Comparison of ENCODE assay signal across 8 cellular contexts in genomic region chr20:23350007-23350854, GRCh38. TPM values are rescaled to one million over a fixed set of nuclear protein-coding genes. Genes with fewer than 3 reads are reported as not detected.
DNase-seq lines count a peak whose midpoint lies in the region; ATAC-seq and TF ChIP-seq lines count a peak whose summit lies in the region.

TSS of gene NXT1 (plus strand) at chr20:23350791. CDS start at chr20:23354042, 3,251 bp downstream.

- intact Hi-C loops in heart right ventricle (cut with DNase I) = loop anchor here in 4 of 10 donors (5.0 to 10.0 kb wide), 5 partner anchors 185 to 1705 kb away; partner anchors contain the start of genes CST3 (in 2 of the 4), ACSS1 (in 1 of the 4), CST9 (in 1 of the 4) and THBD (in 1 of the 4)
- intact Hi-C loops in posterior vena cava (cut with DNase I) = loop anchor here in 1 of 2 donors (10.0 kb wide), 1 partner anchor 285 kb away; the partner anchor contains the start of gene CST3
- intact Hi-C loops in upper lobe of right lung (cut with DNase I) = no loop called here

- H3K27me3 Mint-ChIP-seq in T-helper 1 cell treated with Interleukin-12 subunit alpha and Interleukin-12 subunit beta and Interleukin-4 antibody, amounts not matched to agents 30 μg/mL and 1 μg/mL, for 36 hours (ENCODE audit: low read depth) = no peaks in the 10 kb centered on the region

- peak within 1 kb of the TSS; percentile 99 for H3K27ac Mint-ChIP-seq in T-helper 1 cell treated with Interleukin-12 subunit alpha and Interleukin-12 subunit beta and Interleukin-4 antibody, amounts not matched to agents 30 μg/mL and 1 μg/mL, for 36 hours

- H3K9me3 ChIP-seq in heart right ventricle (no peaks in the 10 kb centered on the region), upper lobe of right lung (no peaks in the 10 kb centered on the region)

- H3K4me1 Mint-ChIP-seq in T-helper 1 cell treated with Interleukin-12 subunit alpha and Interleukin-12 subunit beta and Interleukin-4 antibody, amounts not matched to agents 30 μg/mL and 1 μg/mL, for 36 hours (ENCODE audit: low read depth) = peaks cover 20% of the 10 kb centered on the region

- H3K4me3 ChIP-seq in heart right ventricle (peak within 1 kb of the TSS; percentile 78 to 97 (median 86)), upper lobe of right lung (peak within 1 kb of the TSS; percentile 100)

- H3K27me3 ChIP-seq in heart right ventricle (no peaks in the 10 kb centered on the region), upper lobe of right lung (no peaks in the 10 kb centered on the region)

- peak within 1 kb of the TSS; percentile 88 for H3K4me3 Mint-ChIP-seq in T-helper 1 cell treated with Interleukin-12 subunit alpha and Interleukin-12 subunit beta and Interleukin-4 antibody, amounts not matched to agents 30 μg/mL and 1 μg/mL, for 36 hours

- no peaks in the 10 kb centered on the region for H3K9me3 Mint-ChIP-seq in T-helper 1 cell treated with Interleukin-12 subunit alpha and Interleukin-12 subunit beta and Interleukin-4 antibody, amounts not matched to agents 30 μg/mL and 1 μg/mL, for 36 hours

- H3K27ac ChIP-seq in heart right ventricle = peak within 1 kb of the TSS; percentile 88 to 100 (median 98)
- peak within 1 kb of the TSS; percentile 99 for H3K27ac ChIP-seq in upper lobe of right lung

- H3K36me3 Mint-ChIP-seq in T-helper 1 cell treated with Interleukin-12 subunit alpha and Interleukin-12 subunit beta and Interleukin-4 antibody, amounts not matched to agents 30 μg/mL and 1 μg/mL, for 36 hours (ENCODE audit: low read depth) = peaks cover 5% of the 10 kb centered on the region

- peak; percentile 33 for TF ChIP-seq CTCF in GM13977 (IDR thresholded peaks at IDR 0.05; ENCODE audit: extremely low read depth, insufficient read depth, missing control alignments)
- TF ChIP-seq CTCF in heart right ventricle (IDR thresholded peaks at IDR 0.05) = peak in 6 of 9 donors; percentile 3 to 45 (median 20)
- TF ChIP-seq CTCF in upper lobe of right lung (IDR thresholded peaks at IDR 0.05) = peak; percentile 15

- DNase-seq in GM13977 (ENCODE audit: low spot score) = peak; percentile 92
- DNase-seq in NCI-H1694 (lab: John Stamatoyannopoulos, UW) = peak; percentile 94
- DNase-seq in amniotic stem cell (lab: John Stamatoyannopoulos, UW) = peak; percentile 96
- DNase-seq in heart right ventricle = peak; percentile 97 to 98
- peak; percentile 99 for DNase-seq in posterior vena cava (ENCODE audit: low spot score)
- DNase-seq in upper lobe of right lung = peak; percentile 97

- ATAC-seq in HG02884 (IDR thresholded peaks at IDR 0.05; ENCODE audit: unreplicated experiment) (peak; percentile 80), heart right ventricle (peak; percentile 93 to 97 (median 96)), upper lobe of right lung (peak; percentile 94)

- 0 to 1% methylated on average over 75 of the region's 75 CpGs for WGBS in heart right ventricle, 2 donors

- in situ Hi-C loops in GM13977 (cut with MboI; ENCODE audit: low pct_unique_long_range_greater_than_20kb, low sequenced_read_pairs, unreplicated experiment) = no loop called here

- H3K36me3 ChIP-seq in heart right ventricle = peaks cover 0 to 15% (median 0%) of the 10 kb centered on the region in 9 donors
- peaks cover 11% of the 10 kb centered on the region for H3K36me3 ChIP-seq in upper lobe of right lung

- H3K4me1 ChIP-seq in heart right ventricle (peaks cover 3 to 29% (median 24%) of the 10 kb centered on the region in 9 donors), upper lobe of right lung (peaks cover 21% of the 10 kb centered on the region)

RNA-seq across cellular contexts. Expression of gene NXT1, which starts in this region (rescaled TPM):
- total RNA-seq in heart right ventricle (10 to 100 TPM in 2 of 10 donors, 1 to 10 TPM in 8; 4.5 to 12.9 (median 6.5) TPM), posterior vena cava (10 to 100 TPM; 14.6 to 19.1 TPM), upper lobe of right lung (16.2 TPM)
- polyA plus RNA-seq in heart right ventricle = 10 to 100 TPM in 1 of 2 donors, 1 to 10 TPM in 1; 6.6 to 21.3 TPM

Comparison
In these comparisons a context has a peak if more than half of its experiments do, and no peak if none do; other contexts are left out.
1. Peak in every context shown above with its lines: DNase-seq, ATAC-seq, H3K4me3 ChIP-seq and H3K27ac ChIP-seq.